Comparison of ENCODE assay signal across 8 cellular contexts in genomic region chr2:96205888-96206287, GRCh38. TPM values are rescaled to one million over a fixed set of nuclear protein-coding genes. Genes with fewer than 3 reads are reported as not detected.
A peak's percentile ranks its signal among the peaks of the same experiment; 100 is the strongest.
DNase-seq lines count a peak whose midpoint lies in the region; ATAC-seq and TF ChIP-seq lines count a peak whose summit lies in the region.

No MANE protein-coding gene starts in this region.

- H3K4me1 ChIP-seq in CD4-positive, CD25-positive, alpha-beta regulatory T cell (ENCODE audit: control insufficient read depth, insufficient read depth, low read length, poor library complexity, severe bottlenecking): peaks cover 75% of the 10 kb centered on the region
- H3K4me1 ChIP-seq in body of pancreas: peaks cover 73% of the 10 kb centered on the region

- H3K9me3 ChIP-seq in CD4-positive, CD25-positive, alpha-beta regulatory T cell (ENCODE audit: control insufficient read depth in 2 of 2, low read length in 2 of 2): no peaks in the 10 kb centered on the region
- no peaks in the 10 kb centered on the region for H3K9me3 ChIP-seq in body of pancreas

- no peaks in the 10 kb centered on the region for H3K27me3 ChIP-seq in CD4-positive, CD25-positive, alpha-beta regulatory T cell (ENCODE audit: control insufficient read depth, insufficient read depth, low read length)
- no peaks in the 10 kb centered on the region for H3K27me3 ChIP-seq in body of pancreas

- intact Hi-C loops in body of pancreas (cut with DNase I): no loop called here

- no peak for DNase-seq in CD4-positive, CD25-positive, alpha-beta regulatory T cell
- no peak for DNase-seq in LNCaP clone FGC (ENCODE audit: low read depth)
- no peak for DNase-seq in NAMALWA (ENCODE audit: low spot score)
- DNase-seq in body of pancreas: no peak
- no peak for DNase-seq in NCI-H1694 treated with DMSO at 0.1 percent for 48 hours (lab: John Stamatoyannopoulos, UW)

- H3K4me3 ChIP-seq in CD4-positive, CD25-positive, alpha-beta regulatory T cell (ENCODE audit: low read depth, low read length): peak overlapping the region; percentile 75
- peak overlapping the region; percentile 30 for H3K4me3 ChIP-seq in LNCaP clone FGC (ENCODE audit: low read depth, low read length)
- no peak overlapping the region for H3K4me3 ChIP-seq in body of pancreas

- no peaks in the 10 kb centered on the region for H3K36me3 ChIP-seq in CD4-positive, CD25-positive, alpha-beta regulatory T cell (ENCODE audit: control insufficient read depth, insufficient read depth, low read length)
- H3K36me3 ChIP-seq in body of pancreas (replicated peaks in 1 of 2; ENCODE audit: insufficient read depth in 1 of 2, low read depth in 2 of 2): no peaks in the 10 kb centered on the region

- peak overlapping the region; percentile 30 for H3K27ac ChIP-seq in CD4-positive, CD25-positive, alpha-beta regulatory T cell (ENCODE audit: insufficient read depth, low read length, poor library complexity, severe bottlenecking)
- H3K27ac ChIP-seq in cingulate gyrus (ENCODE audit: low read depth, low read length) (peak overlapping the region; percentile 42), body of pancreas (peak overlapping the region in 1 of 4 donors; percentile 6)

- ATAC-seq in CD4-positive, CD25-positive, alpha-beta regulatory T cell (ENCODE audit: low read depth in 2 of 2): no peak
- ATAC-seq in GM21526 (IDR thresholded peaks at IDR 0.05; ENCODE audit: low FRiP score, unreplicated experiment) (no peak), body of pancreas (no peak)

- TF ChIP-seq POLR2A in body of pancreas (IDR thresholded peaks at IDR 0.05): no peak

- peaks cover 6% of the 10 kb centered on the region for H3K36me3 Mint-ChIP-seq in CD4-positive, CD25-positive, alpha-beta regulatory T cell
- H3K36me3 Mint-ChIP-seq in nephron (ENCODE audit: low read depth): peaks cover 5% of the 10 kb centered on the region

- TF ChIP-seq CTCF in LNCaP clone FGC (IDR thresholded peaks at IDR 0.05; ENCODE audit: control insufficient read depth, extremely low read depth, insufficient read depth): no peak
- no peak for TF ChIP-seq CTCF in nephron (IDR thresholded peaks at IDR 0.05; ENCODE audit: unreplicated experiment in 3 of 3)
- TF ChIP-seq CTCF in body of pancreas (IDR thresholded peaks at IDR 0.05): no peak

- peak overlapping the region; percentile 83 to 97 (median 90) for H3K4me3 Mint-ChIP-seq in CD4-positive, CD25-positive, alpha-beta regulatory T cell
- peak overlapping the region; percentile 70 to 85 (median 84) for H3K4me3 Mint-ChIP-seq in nephron

- no peaks in the 10 kb centered on the region for H3K27me3 Mint-ChIP-seq in CD4-positive, CD25-positive, alpha-beta regulatory T cell
- H3K27me3 Mint-ChIP-seq in nephron (ENCODE audit: low read depth): no peaks in the 10 kb centered on the region

- H3K27ac Mint-ChIP-seq in CD4-positive, CD25-positive, alpha-beta regulatory T cell: peak overlapping the region; percentile 85 to 93 (median 91)
- peak overlapping the region; percentile 49 to 85 (median 68) for H3K27ac Mint-ChIP-seq in nephron

- no peaks in the 10 kb centered on the region for H3K9me3 Mint-ChIP-seq in CD4-positive, CD25-positive, alpha-beta regulatory T cell
- H3K9me3 Mint-ChIP-seq in nephron: no peaks in the 10 kb centered on the region

- peaks cover 37 to 80% (median 60%) of the 10 kb centered on the region in 4 donors for H3K4me1 Mint-ChIP-seq in CD4-positive, CD25-positive, alpha-beta regulatory T cell
- peaks cover 55% of the 10 kb centered on the region for H3K4me1 Mint-ChIP-seq in nephron

RNA-seq across cellular contexts. Expression of gene STARD7, which starts 2.7 kb away (rescaled TPM):
- 97.2 TPM for total RNA-seq in CD4-positive, CD25-positive, alpha-beta regulatory T cell
- 100 to 1,000 TPM; 177 to 208 (median 197) TPM for polyA plus RNA-seq in CD4-positive, CD25-positive, alpha-beta regulatory T cell
- 10 to 100 TPM; 68.5 to 91.3 TPM for total RNA-seq in body of pancreas

RNA-seq across cellular contexts. Expression of gene TMEM127, which starts 59.9 kb away (rescaled TPM):
- 54.3 TPM for total RNA-seq in CD4-positive, CD25-positive, alpha-beta regulatory T cell
- 10 to 100 TPM; 27.6 to 40.4 (median 37.4) TPM for polyA plus RNA-seq in CD4-positive, CD25-positive, alpha-beta regulatory T cell
- total RNA-seq in body of pancreas: 10 to 100 TPM; 22.1 to 33.5 TPM

Comparison
In these comparisons a context has a peak if more than half of its experiments do, and no peak if none do; other contexts are left out.
1. H3K4me3 ChIP-seq: peak in CD4-positive, CD25-positive, alpha-beta regulatory T cell (single experiment) and LNCaP clone FGC (single experiment); none in body of pancreas (0 of 2).